Comparison of ENCODE assay signal across 8 cellular contexts in genomic region chr11:118928108-118928869, GRCh38. TPM values are rescaled to one million over a fixed set of nuclear protein-coding genes. Genes with fewer than 3 reads are reported as not detected.
DNase-seq lines count a peak whose midpoint lies in the region; ATAC-seq, FAIRE-seq and TF ChIP-seq lines count a peak whose summit lies in the region.

No MANE protein-coding gene starts in this region.

- H3K36me3 Mint-ChIP-seq in chondrocyte (ENCODE audit: low read depth): peaks cover 2% of the 10 kb centered on the region

- H3K4me1 Mint-ChIP-seq in chondrocyte (ENCODE audit: low read depth): peaks cover 38% of the 10 kb centered on the region

- no peaks in the 10 kb centered on the region for H3K9me3 Mint-ChIP-seq in chondrocyte (ENCODE audit: low read depth)

- TF ChIP-seq CTCF in AG10803 (conservative IDR thresholded peaks at IDR 0.05; ENCODE audit: low read length) (peak; percentile 93), chondrocyte (IDR thresholded peaks at IDR 0.05) (peak; percentile 99)

- DNase-seq in AG10803 (ENCODE audit: low read depth) (peak; percentile 94), GM19239 (ENCODE audit: insufficient read length, low spot score) (peak; percentile 65), NCI-H510A treated with DMSO at 0.1 percent for 48 hours (lab: John Stamatoyannopoulos, UW) (peak; percentile 95), chondrocyte (ENCODE audit: low spot score) (no peak), kidney tubule cell (ENCODE audit: low spot score) (peak; percentile 96)
- DNase-seq in activated CD4-positive, alpha-beta T cell treated with anti-CD3 and anti-CD28 coated beads for 24 hours (ENCODE audit: low read depth in 2 of 2): peak; percentile 90 to 95
- peak; percentile 91 to 93 for DNase-seq in stimulated activated CD4-positive, alpha-beta T cell treated with anti-CD3 and anti-CD28 coated beads, Interleukin-1b, Interleukin-23, amount 100 ng/mL, for 4 hours (ENCODE audit: low read depth in 2 of 2)

- peak; percentile 91 for FAIRE-seq in GM19239 (lab: Jason Lieb, UNC)

- ATAC-seq in HG03442 (IDR thresholded peaks at IDR 0.05; ENCODE audit: unreplicated experiment): peak; percentile 39

- H3K4me3 Mint-ChIP-seq in chondrocyte (ENCODE audit: unreplicated experiment): peak overlapping the region; percentile 88

- peak overlapping the region; percentile 99 for H3K27ac Mint-ChIP-seq in chondrocyte (ENCODE audit: unreplicated experiment)

- H3K4me3 ChIP-seq in AG10803 (ENCODE audit: low read length): peak overlapping the region; percentile 86

- no peaks in the 10 kb centered on the region for H3K27me3 Mint-ChIP-seq in chondrocyte (ENCODE audit: low read depth)

RNA-seq across cellular contexts. Expression of gene BCL9L, which starts 2.6 kb away (rescaled TPM):
- 131 to 145 TPM (median 138 TPM) in 3 replicates for total RNA-seq in chondrocyte

RNA-seq across cellular contexts. Expression of gene UPK2, which starts 27.8 kb away (rescaled TPM):
- 0.22 to 0.63 TPM (median 0.38 TPM) in 3 replicates for total RNA-seq in chondrocyte

RNA-seq across cellular contexts. Expression of gene FOXR1, which starts 43.3 kb away (rescaled TPM):
- not detected in 3 replicates for total RNA-seq in chondrocyte

RNA-seq across cellular contexts. Expression of gene CXCR5, which starts 44.6 kb away (rescaled TPM):
- 0.07 to 0.27 TPM in 2 of 3 replicates, not detected in the other for total RNA-seq in chondrocyte
